17 cellular contexts compared by ENCODE assay signal in the genomic region with DNA sequence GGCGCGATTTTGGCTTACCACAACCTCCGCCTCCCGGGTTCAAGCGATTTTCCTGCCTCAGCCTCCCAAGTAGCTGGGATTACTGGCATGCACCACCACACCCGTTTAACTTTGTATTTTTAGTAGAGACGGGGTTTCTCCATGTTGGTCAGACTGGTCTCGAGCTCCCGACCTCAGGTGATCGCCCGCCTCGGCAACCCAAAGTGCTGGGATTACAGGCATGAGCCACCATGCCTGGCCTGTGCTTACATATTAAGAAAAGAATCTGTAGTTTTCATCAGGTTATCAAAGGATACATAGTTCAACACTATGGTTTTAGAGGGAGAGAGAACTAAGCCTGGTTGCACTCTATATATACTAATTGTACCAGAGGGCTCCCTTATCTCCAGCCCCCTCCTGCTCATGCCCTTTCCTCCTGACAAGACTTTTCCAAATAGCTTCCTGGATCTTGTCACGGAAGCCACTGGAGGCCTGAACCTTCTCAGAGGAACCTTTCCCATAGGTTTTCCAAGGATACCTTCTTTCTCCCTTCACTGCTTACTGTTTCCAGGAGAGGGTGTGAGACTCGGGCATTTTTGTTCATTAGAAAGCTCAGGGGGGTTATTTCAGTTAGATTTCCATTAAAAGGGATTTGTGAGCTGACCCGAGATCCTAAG. TPM values are rescaled to one million over a fixed set of nuclear protein-coding genes. Genes with fewer than 3 reads are reported as not detected.
DNase-seq lines count a peak whose midpoint lies in the region; ATAC-seq, FAIRE-seq and TF ChIP-seq lines count a peak whose summit lies in the region.
"Had no signal": no experiment of that assay in that cellular context is flagged by ENCODE, and none has a peak within 500 bp of the region (broad histone marks: within the 10 kb centered on the region; RNA-seq: fewer than 3 reads in every experiment).

No MANE protein-coding gene starts in this region.

- BruUV-seq in K562 (replicated peaks; lab: Mats Ljungman, UMichigan), result no TSS peak

- no peak for FAIRE-seq in K562 (lab: Jason Lieb, UNC)

- intact Hi-C loops in K562 (cut with micrococcal nuclease), result no loop called here
- intact Hi-C loops in spleen (cut with DNase I; ENCODE audit: low total_unique reads), result no loop called here

- 25% methylated on average over 6 of the region's 15 CpGs for WGBS in K562 (ENCODE audit: insufficient coverage, low coverage, missing lambda C conversion rate)
- 93 to 96% (median 95%) methylated on average over 15 of the region's 15 CpGs for WGBS in spleen, 5 donors

- CTCF ChIA-PET in K562 (lab: Yijun Ruan, JAX; ENCODE audit: low intra/inter-chr PET ratio), result no interaction called here

- no peak for TF ChIP-seq RAD21 in K562 (CRISPR knock-in tag; conservative IDR thresholded peaks at IDR 0.05 in 1 of 2, IDR thresholded peaks at IDR 0.05 in 1 of 2)

- TF ChIP-seq POLR2A in K562 (conservative IDR thresholded peaks at IDR 0.05) (no peak), spleen (IDR thresholded peaks at IDR 0.05) (no peak)

- no peak for ATAC-seq in K562
- ATAC-seq: stimulated activated memory B cell treated with anti-CD40 and anti-IgM and Interleukin-4, amounts not matched to agents 10 μg/mL and 1 μg/mL and 100 μg/mL, for 72 hours had no signal

- H2AFZ ChIP-seq in K562 (ENCODE audit: low read depth, low read length), result peak overlapping the region; percentile 34; the same call in 1 of the 2 replicates

- no peaks in the 10 kb centered on the region for H3K27me3 ChIP-seq in HUES48 (ENCODE audit: control insufficient read depth, insufficient read depth, low read length)
- no peaks in the 10 kb centered on the region for H3K27me3 ChIP-seq in K562 (ENCODE audit: control insufficient read depth in 2 of 2, insufficient read depth in 2 of 2, low read length in 2 of 2)
- H3K27me3 ChIP-seq in right atrium auricular region, result no peaks in the 10 kb centered on the region
- H3K27me3 ChIP-seq in spleen (replicated peaks in 1 of 7), result no peaks in the 10 kb centered on the region
- H3K27me3 ChIP-seq: adrenal gland had no signal

- DNase-seq in K562 (ENCODE audit: extremely low read depth in 1 of 4, low spot score in 3 of 4) (no peak), right atrium auricular region (ENCODE audit: low spot score) (no peak), substantia nigra (lab: John Stamatoyannopoulos, UW) (no peak), spleen (no peak), GM03348 (ENCODE audit: low spot score) (no peak), DMS153 treated with DMSO at 0.1 percent for 48 hours (lab: John Stamatoyannopoulos, UW; ENCODE audit: unreplicated experiment) (no peak), cerebellar cortex (ENCODE audit: low spot score) (no peak)
- DNase-seq: activated T-cell treated with anti-CD3 and anti-CD28 coated beads for 4 hours; adrenal gland; NCI-H146; NCI-H748 treated with DMSO at 0.1 percent for 48 hours; psoas muscle; SIG-M5; stimulated activated CD4-positive, alpha-beta T cell treated with anti-CD3 and anti-CD28 coated beads, Interleukin-4, amount 100 ng/mL, for 1 hour had no signal

- H3K4me1 ChIP-seq in HUES48 (ENCODE audit: control insufficient read depth, insufficient read depth, low read length) (peaks cover 62% of the 10 kb centered on the region), K562 (replicated peaks in 1 of 2; ENCODE audit: control insufficient read depth in 2 of 2, insufficient read depth in 2 of 2, low read length in 2 of 2) (peaks cover 0 to 9% of the 10 kb centered on the region in 2 experiments; a peak in 3 of 5 replicates), right atrium auricular region (peaks cover 0 to 12% of the 10 kb centered on the region in 2 donors), spleen (peaks cover 0 to 13% (median 0%) of the 10 kb centered on the region in 6 donors)
- H3K4me1 ChIP-seq: psoas muscle had no signal

- H3K9me3 ChIP-seq in HUES48 (ENCODE audit: control insufficient read depth, insufficient read depth, low read length), result no peaks in the 10 kb centered on the region
- no peaks in the 10 kb centered on the region for H3K9me3 ChIP-seq in K562 (replicated peaks; ENCODE audit: control insufficient read depth, insufficient read depth, low read depth, low read length)
- H3K9me3 ChIP-seq in right atrium auricular region, result no peaks in the 10 kb centered on the region
- H3K9me3 ChIP-seq in spleen, result no peaks in the 10 kb centered on the region
- H3K9me3 ChIP-seq: adrenal gland, psoas muscle had no signal

- peaks cover 20% of the 10 kb centered on the region for H3K36me3 ChIP-seq in HUES48 (ENCODE audit: control insufficient read depth, insufficient read depth, low read length)
- H3K36me3 ChIP-seq in K562 (ENCODE audit: control insufficient read depth, insufficient read depth, low read length), result no peaks in the 10 kb centered on the region
- peaks cover 16% of the 10 kb centered on the region for H3K36me3 ChIP-seq in right atrium auricular region
- peaks cover 0 to 35% (median 9%) of the 10 kb centered on the region in 6 donors for H3K36me3 ChIP-seq in spleen

- no peak overlapping the region for H3K4me2 ChIP-seq in K562 (ENCODE audit: insufficient read depth, low read length)
- H3K4me2 ChIP-seq: KMS-11 had no signal

- H3K4me3 ChIP-seq in HUES48 (ENCODE audit: low read depth, low read length), result no peak overlapping the region
- H3K4me3 ChIP-seq in K562, result no peak overlapping the region
- H3K4me3 ChIP-seq in right atrium auricular region, result no peak overlapping the region
- no peak overlapping the region for H3K4me3 ChIP-seq in spleen
- H3K4me3 ChIP-seq: adrenal gland, psoas muscle had no signal

- TF ChIP-seq EP300 in K562 (IDR thresholded peaks at IDR 0.05; ENCODE audit: low read length), result no peak

- peak overlapping the region; percentile 96 for H3K27ac ChIP-seq in HUES48 (ENCODE audit: low read depth, low read length)
- no peak overlapping the region for H3K27ac ChIP-seq in K562 (ENCODE audit: extremely low read depth, low read depth, low read length)
- H3K27ac ChIP-seq in right atrium auricular region, result peak overlapping the region; percentile 62 to 65
- H3K27ac ChIP-seq in substantia nigra (ENCODE audit: low read depth, low read length, poor library complexity, severe bottlenecking), result peak overlapping the region; percentile 96
- peak overlapping the region in 2 of 8 donors; percentile 6 to 46 for H3K27ac ChIP-seq in spleen
- H3K27ac ChIP-seq: KMS-11, psoas muscle had no signal

- TF ChIP-seq CTCF in K562 (IDR thresholded peaks at IDR 0.05 in 2 of 3, conservative IDR thresholded peaks at IDR 0.05 in 1 of 3; ENCODE audit: insufficient read depth in 2 of 3, low read depth in 1 of 3, low read length in 3 of 3) (no peak), right atrium auricular region (IDR thresholded peaks at IDR 0.05) (no peak), spleen (IDR thresholded peaks at IDR 0.05 in 8 of 11, conservative IDR thresholded peaks at IDR 0.05 in 3 of 11) (no peak)

- POLR2A ChIA-PET in K562 (lab: Yijun Ruan, JAX), result interaction anchor here (1.2 kb wide), 1 partner anchor 9 kb away, joined by 4 read pairs; no protein-coding TSS in a partner anchor

- no peaks in the 10 kb centered on the region for H3K79me2 ChIP-seq in K562 (ENCODE audit: control insufficient read depth, insufficient read depth, low read length)

- H3K9me1 ChIP-seq in K562 (ENCODE audit: control insufficient read depth, insufficient read depth, low read length), result no peaks in the 10 kb centered on the region

- peak overlapping the region; percentile 58; the same call in 1 of the 2 replicates for H3K9ac ChIP-seq in HUES48 (ENCODE audit: low read depth, low read length)
- H3K9ac ChIP-seq in K562 (ENCODE audit: insufficient read depth in 1 of 2, low read depth in 2 of 2, low read length in 2 of 2), result no peak overlapping the region
- H3K9ac ChIP-seq: KMS-11 had no signal

- no peaks in the 10 kb centered on the region for H4K20me1 ChIP-seq in K562 (replicated peaks; ENCODE audit: control insufficient read depth, insufficient read depth, low read length)

- in situ Hi-C loops in K562 (cut with MboI), result no loop called here

TF ChIP-seq in K562, 482 proteins besides CTCF, POLR2A, EP300 and RAD21:
- TF ChIP-seq RBM15 (IDR thresholded peaks at IDR 0.05; ENCODE audit: insufficient read depth, low read length) (no peak), ZNF507 (tag; conservative IDR thresholded peaks at IDR 0.05) (no peak), ZNF175 (CRISPR knock-in tag; IDR thresholded peaks at IDR 0.05; ENCODE audit: low read depth) (peak; percentile 51; the same call in 1 of the 2 replicates), PPARD (CRISPR knock-in tag; IDR thresholded peaks at IDR 0.05) (no peak)
- TF ChIP-seq, protein P1, sequence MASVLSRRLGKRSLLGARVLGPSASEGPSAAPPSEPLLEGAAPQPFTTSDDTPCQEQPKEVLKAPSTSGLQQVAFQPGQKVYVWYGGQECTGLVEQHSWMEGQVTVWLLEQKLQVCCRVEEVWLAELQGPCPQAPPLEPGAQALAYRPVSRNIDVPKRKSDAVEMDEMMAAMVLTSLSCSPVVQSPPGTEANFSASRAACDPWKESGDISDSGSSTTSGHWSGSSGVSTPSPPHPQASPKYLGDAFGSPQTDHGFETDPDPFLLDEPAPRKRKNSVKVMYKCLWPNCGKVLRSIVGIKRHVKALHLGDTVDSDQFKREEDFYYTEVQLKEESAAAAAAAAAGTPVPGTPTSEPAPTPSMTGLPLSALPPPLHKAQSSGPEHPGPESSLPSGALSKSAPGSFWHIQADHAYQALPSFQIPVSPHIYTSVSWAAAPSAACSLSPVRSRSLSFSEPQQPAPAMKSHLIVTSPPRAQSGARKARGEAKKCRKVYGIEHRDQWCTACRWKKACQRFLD (CRISPR knock-in tag; IDR thresholded peaks at IDR 0.05), result 0 out of 2 replicates have a peak, but pooled peaks have one; percentile 12

RNA-seq across cellular contexts. Expression of a gene that starts 53.1 kb away (rescaled TPM):
- total RNA-seq in K562 (2011; cell fraction: chromatin; rRNA removed; ENCODE audit: low replicate concordance), result 0.58 and 0.62 TPM in 2 replicates
- total RNA-seq in K562 (2011; cell fraction: nucleolus; rRNA removed), result 0.17 and 0.79 TPM in 2 replicates
- total RNA-seq in K562 (2011; cell fraction: nucleoplasm; rRNA removed), result 0.51 and 1.1 TPM in 2 replicates
- total RNA-seq in K562 (2014; rRNA removed) (0.59 and 0.86 TPM in 2 replicates), K562 (2014; rRNA removed; fragmentation: Illumina TruSeq; extraction: Trizol) (0.40 and 0.51 TPM in 2 replicates), K562 (2015; rRNA removed; fragmentation: Illumina TruSeq; extraction: Trizol) (0.29 and 0.34 TPM in 2 replicates), K562 (2021) (0.44 and 0.83 TPM in 2 replicates), right atrium auricular region (10 to 100 TPM; 10.7 to 19.5 TPM), spleen (10 to 100 TPM; 17.9 to 27.5 (median 24.0) TPM)
- polyA plus RNA-seq in K562 (2011; rRNA removed) (0.11 and 0.35 TPM in 2 replicates), K562 (2014; fragmentation: Illumina TruSeq; extraction: Trizol) (0.22 and 0.30 TPM in 2 replicates), K562 (2014; fragmentation: Nextera tagmentation; extraction: Ambion mirVana) (under 1 TPM; 0.11 to 0.17 TPM), K562 (2014; rRNA removed) (0.24 and 0.25 TPM in 2 replicates), spleen (1 to 10 TPM; 3.1 to 4.4 (median 4.3) TPM)
- 0.19 and 0.27 TPM in 2 replicates for polyA plus RNA-seq in K562 (2011; cell fraction: cytosol; rRNA removed)
- 0.11 and 0.18 TPM in 2 replicates for polyA plus RNA-seq in K562 (2011; cell fraction: nucleus; rRNA removed)
- 0.40 and 0.64 TPM in 2 replicates for polyA plus RNA-seq in K562 (2012)
- 0.36 and 1.3 TPM in 2 replicates for polyA minus RNA-seq in K562 (2011; rRNA and poly(A)+ RNA removed)
- polyA minus RNA-seq in K562 (2011; cell fraction: cytosol; rRNA and poly(A)+ RNA removed), result 0.10 and 1.2 TPM in 2 replicates
- polyA minus RNA-seq in K562 (2011; cell fraction: nucleus; rRNA and poly(A)+ RNA removed), result 0.13 TPM in 1 of 2 replicates, not detected in the other

Comparison
In these comparisons a context has a peak if more than half of its experiments do, and no peak if none do; other contexts are left out.
1. RNA of a gene that starts 53.1 kb away (total RNA-seq): 17.9 to 27.5 TPM in spleen and 10.7 to 19.5 TPM in right atrium auricular region; 0.17 to 1.1 TPM in K562; every median in the first group is over 4 times any median in the second.